In genomic region chr2:226334981-226335720, GRCh38 we compare ENCODE assay signal across 18 cellular contexts.
DNase-seq lines count a peak whose midpoint lies in the region; ATAC-seq and TF ChIP-seq lines count a peak whose summit lies in the region.
"Had no signal": no experiment of that assay in that cellular context is flagged by ENCODE, and none has a peak within 500 bp of the region (broad histone marks: within the 10 kb centered on the region; RNA-seq: fewer than 3 reads in every experiment).

No MANE protein-coding gene starts in this region.

- DNase-seq in COLO829 (ENCODE audit: low spot score) (peak; percentile 61), HCT116 (ENCODE audit: low read depth, low spot score) (peak; percentile 24), SK-MEL-5 (ENCODE audit: low read depth, low spot score) (peak; percentile 98), fibroblast of the aortic adventitia (ENCODE audit: low read depth) (peak; percentile 11), mucosa of descending colon (no peak)
- DNase-seq: activated gamma-delta T cell; CD8-positive, alpha-beta T cell; dorsolateral prefrontal cortex; left lung; NCI-H187 treated with DMSO at 0.1 percent for 48 hours; posterior cingulate gyrus; stimulated activated naive B cell treated with anti-CD40 and anti-IgM and Interleukin-4, amounts not matched to agents 10 μg/mL and 1 μg/mL and 100 μg/mL, for 72 hours; T-helper 1 cell had no signal

- TF ChIP-seq CTCF in HCT116 (IDR thresholded peaks at IDR 0.05 in 2 of 3, conservative IDR thresholded peaks at IDR 0.05 in 1 of 3; ENCODE audit: borderline replicate concordance in 1 of 3, insufficient read depth in 1 of 3, low read depth in 2 of 3, low read length in 2 of 3) = no peak
- no peak for TF ChIP-seq CTCF in fibroblast of the aortic adventitia (IDR thresholded peaks at IDR 0.05; ENCODE audit: insufficient read depth, low read length)
- no peak for TF ChIP-seq CTCF in mucosa of descending colon (IDR thresholded peaks at IDR 0.05)

- CTCF ChIA-PET in HCT116 (lab: Charles Lee) = interaction anchor here (0.8 kb wide), 1 partner anchor 467 kb away, joined by 3 read pairs; no protein-coding TSS in a partner anchor

- RAD21 ChIA-PET in HCT116 (lab: Charles Lee; ENCODE audit: low non-redundant PET in 1 of 2, low total read pairs in 2 of 2, uncharacterized antibody in 2 of 2, unreplicated experiment in 2 of 2) = interaction anchor here in 1 of 2 experiments (0.6 kb wide), 1 partner anchor 317 kb away, joined by 3 read pairs; no protein-coding TSS in a partner anchor

- H3K4me1 ChIP-seq in HCT116 (ENCODE audit: control insufficient read depth in 1 of 2, insufficient read depth in 2 of 2, low read length in 2 of 2) (peaks cover 38 to 53% of the 10 kb centered on the region in 2 experiments), mucosa of descending colon (ENCODE audit: low read depth) (no peaks in the 10 kb centered on the region)
- H3K4me1 ChIP-seq: left lung had no signal

- H3K27ac ChIP-seq in HCT116 (ENCODE audit: low read depth, low read length) = peak overlapping the region; percentile 73
- H3K27ac ChIP-seq: dorsolateral prefrontal cortex, HL-60, left lung had no signal

- POLR2A ChIA-PET in HCT116 (lab: Charles Lee) = no interaction called here

- no peaks in the 10 kb centered on the region for H3K79me2 ChIP-seq in HCT116 (ENCODE audit: insufficient read depth, low read length)

- H3K4me3 ChIP-seq in HCT116 (replicated peaks in 1 of 2; ENCODE audit: low read depth in 1 of 2, low read length in 2 of 2) (peak overlapping the region in 1 of 2 experiments; percentile 12; a peak in 1 of 4 replicates), fibroblast of the aortic adventitia (ENCODE audit: low read depth, low read length) (no peak overlapping the region), mucosa of descending colon (no peak overlapping the region)
- H3K4me3 ChIP-seq: dorsolateral prefrontal cortex, left lung had no signal

- no peak for TF ChIP-seq POLR2A in HCT116 (IDR thresholded peaks at IDR 0.05; ENCODE audit: borderline replicate concordance, extremely low read depth, insufficient read depth, insufficient read length)

- peak overlapping the region; percentile 28 for H2AFZ ChIP-seq in HCT116 (ENCODE audit: low read depth, low read length, poor library complexity, severe bottlenecking)

- H3K9ac ChIP-seq in HCT116 (ENCODE audit: low read length) = peak overlapping the region; percentile 48

- no peaks in the 10 kb centered on the region for H3K27me3 ChIP-seq in HCT116 (ENCODE audit: insufficient read depth, low read length)
- H3K27me3 ChIP-seq: dorsolateral prefrontal cortex, left lung had no signal

- H3K9me3 ChIP-seq in HCT116 (ENCODE audit: control insufficient read depth in 1 of 2, insufficient read depth in 1 of 2, low read depth in 1 of 2, low read length in 2 of 2) (no peaks in the 10 kb centered on the region), mucosa of descending colon (no peaks in the 10 kb centered on the region)
- H3K9me3 ChIP-seq: left lung had no signal

- ATAC-seq in HCT116 = peak; percentile 81
- no peak for ATAC-seq in mucosa of descending colon
- no peak for ATAC-seq in GM21529 (IDR thresholded peaks at IDR 0.05; ENCODE audit: unreplicated experiment)
- ATAC-seq in GM18502 (IDR thresholded peaks at IDR 0.05; ENCODE audit: poor library complexity, unreplicated experiment) = no peak
- no peak for ATAC-seq in GM18517 (IDR thresholded peaks at IDR 0.05; ENCODE audit: unreplicated experiment)
- ATAC-seq: CD8-positive, alpha-beta T cell; left lung; stimulated activated naive B cell treated with anti-CD40 and anti-IgM and Interleukin-4, amounts not matched to agents 10 μg/mL and 1 μg/mL and 100 μg/mL, for 72 hours; WTC11 had no signal

- no peaks in the 10 kb centered on the region for H4K20me1 ChIP-seq in HCT116 (ENCODE audit: insufficient read depth)

- H3K4me2 ChIP-seq in HCT116 (ENCODE audit: low read length) = peak overlapping the region; percentile 60

- in situ Hi-C loops in SK-MEL-5 (cut with HindIII; ENCODE audit: low pct_unique_long_range_greater_than_20kb, low sequenced_read_pairs) = no loop called here

- TF ChIP-seq RAD21 in HCT116 (IDR thresholded peaks at IDR 0.05; ENCODE audit: low read depth) = no peak

- intact Hi-C loops in HCT116 (cut with micrococcal nuclease) = no loop called here
- intact Hi-C loops in mucosa of descending colon (cut with DNase I, micrococcal nuclease) = no loop called here

- BruUV-seq in HCT116 (replicated peaks; lab: Mats Ljungman, UMichigan) = no TSS peak

- H3K9me2 ChIP-seq in HCT116 (ENCODE audit: insufficient read depth) = no peaks in the 10 kb centered on the region

- H3K36me3 ChIP-seq in HCT116 (ENCODE audit: control insufficient read depth in 1 of 2, insufficient read depth in 2 of 2, low read length in 2 of 2) (0 out of 4 replicates have a peak, but pooled peaks cover 0 to 7% of the 10 kb centered on the region in 2 experiments), mucosa of descending colon (ENCODE audit: low read depth) (no peaks in the 10 kb centered on the region)
- H3K36me3 ChIP-seq: left lung had no signal

TF ChIP-seq in HCT116, 20 proteins besides CTCF, POLR2A, EP300 and RAD21:
- TF ChIP-seq CBX3 (IDR thresholded peaks at IDR 0.05; ENCODE audit: low read depth) (peak; percentile 33; the same call in 1 of the 2 replicates), ZFX (IDR thresholded peaks at IDR 0.05) (no peak)

Comparison
In these comparisons a context has a peak if more than half of its experiments do, and no peak if none do; other contexts are left out.
1. DNase-seq: peak in COLO829 (single experiment), HCT116 (single experiment), SK-MEL-5 (single experiment) and fibroblast of the aortic adventitia (single experiment); none in mucosa of descending colon (0 of 3).